Comparison of ENCODE assay signal across 9 cellular contexts in the genomic region with DNA sequence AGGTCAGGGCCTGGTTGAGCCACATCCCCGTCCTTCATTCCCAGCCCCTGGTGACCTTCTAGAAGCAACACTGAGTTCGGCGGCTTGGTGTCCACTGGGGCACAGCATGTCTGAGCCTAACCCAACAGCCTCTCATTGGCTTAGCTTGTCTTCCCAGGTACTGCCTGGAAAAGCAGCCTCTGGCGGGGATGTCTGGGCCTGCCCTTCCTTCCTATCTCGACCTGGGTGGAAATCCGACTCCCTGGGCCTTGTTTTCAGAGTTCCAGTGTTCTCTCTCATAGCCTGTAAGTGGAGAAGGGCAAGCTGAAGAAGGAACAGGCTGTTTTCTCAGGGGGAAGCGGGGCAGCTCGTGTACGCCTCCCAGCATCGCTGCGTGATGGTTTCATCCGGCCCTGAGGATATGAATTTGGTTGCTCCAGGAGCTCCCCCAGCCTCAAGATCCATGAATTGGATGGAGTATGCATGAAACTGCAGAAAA.
DNase-seq lines count a peak whose midpoint lies in the region; TF ChIP-seq lines count a peak whose summit lies in the region.
"Had no signal": no experiment of that assay in that cellular context is flagged by ENCODE, and none has a peak within 500 bp of the region (broad histone marks: within the 10 kb centered on the region; RNA-seq: fewer than 3 reads in every experiment).

No MANE protein-coding gene starts in this region.

- H3K27ac ChIP-seq in HUES64 (ENCODE audit: low read depth, low read length), result peak overlapping the region; percentile 60
- H3K27ac ChIP-seq in OCI-LY7 (ENCODE audit: low read depth, low read length, poor library complexity, severe bottlenecking), result peak overlapping the region; percentile 65
- no peak overlapping the region for H3K27ac ChIP-seq in Karpas-422 (ENCODE audit: low read length)

- no peak for TF ChIP-seq CTCF in OCI-LY7 (conservative IDR thresholded peaks at IDR 0.05; ENCODE audit: low read length)
- TF ChIP-seq CTCF in epithelial cell of esophagus (IDR thresholded peaks at IDR 0.05; ENCODE audit: insufficient read depth, low read depth, low read length, missing control alignments), result peak; percentile 27

- POLR2A ChIA-PET in OCI-LY7 (lab: Charles Lee), result interaction anchor here (0.9 to 1.6 kb wide), 9 partner anchors 9 to 229 kb away, joined by 3 to 7 read pairs (median 3); no protein-coding TSS in a partner anchor

- H3K79me2 ChIP-seq in OCI-LY7 (ENCODE audit: insufficient read depth, low read depth, low read length) (no peaks in the 10 kb centered on the region), Karpas-422 (ENCODE audit: low read length) (no peaks in the 10 kb centered on the region)

- H3K9ac ChIP-seq in HUES64 (ENCODE audit: low read depth, low read length), result no peak overlapping the region
- H3K9ac ChIP-seq in Karpas-422 (ENCODE audit: low read length), result no peak overlapping the region

- H4K20me1 ChIP-seq in OCI-LY7 (ENCODE audit: insufficient read depth, low read length) (no peaks in the 10 kb centered on the region), Karpas-422 (ENCODE audit: insufficient read depth, low read depth, low read length) (no peaks in the 10 kb centered on the region)

- H3K27me3 ChIP-seq in HUES64 (ENCODE audit: insufficient read depth, low read length), result no peaks in the 10 kb centered on the region
- H3K27me3 ChIP-seq in Karpas-422 (ENCODE audit: low read length), result no peaks in the 10 kb centered on the region

- DNase-seq in OCI-LY7 (ENCODE audit: low spot score) (peak; percentile 13), epithelial cell of esophagus (ENCODE audit: low read depth) (peak; percentile 90), skeletal muscle cell (ENCODE audit: low read depth) (peak; percentile 44), posterior vena cava (ENCODE audit: low spot score) (no peak), OCI-M1 (lab: John Stamatoyannopoulos, UW) (no peak), Karpas-422 (no peak), GF-D8 (lab: John Stamatoyannopoulos, UW) (no peak)
- DNase-seq: activated CD8-positive, alpha-beta memory T cell treated with anti-CD3 and anti-CD28 coated beads, Interleukin-2, amount 50 U/mL, for 4 hours had no signal

- peaks cover 61% of the 10 kb centered on the region for H3K4me1 ChIP-seq in HUES64 (ENCODE audit: insufficient read depth, low read length)
- H3K4me1 ChIP-seq in OCI-LY7 (ENCODE audit: insufficient read depth, low read length, poor library complexity, severe bottlenecking), result peaks cover 72% of the 10 kb centered on the region
- peaks cover 11% of the 10 kb centered on the region for H3K4me1 ChIP-seq in Karpas-422 (ENCODE audit: low read length)

- WGBS in HUES64, result 80% methylated on average over 12 of the region's 12 CpGs

- intact Hi-C loops in OCI-LY7 (cut with micrococcal nuclease; ENCODE audit: unreplicated experiment) (loop anchor here (5.0 kb wide), 2 partner anchors 229 to 236 kb away; no protein-coding TSS in a partner anchor), posterior vena cava (cut with DNase I) (loop anchor here (10.0 kb wide), 4 partner anchors 192 to 358 kb away; no protein-coding TSS in a partner anchor)

- H3K4me2 ChIP-seq in OCI-LY7 (ENCODE audit: low read length) (peak overlapping the region; percentile 68), Karpas-422 (ENCODE audit: low read depth, low read length, poor library complexity, severe bottlenecking) (no peak overlapping the region)

- H3K4me3 ChIP-seq in HUES64 (ENCODE audit: low read length) (no peak overlapping the region), OCI-LY7 (ENCODE audit: low read depth, low read length, poor library complexity, severe bottlenecking) (peak overlapping the region; percentile 26), epithelial cell of esophagus (ENCODE audit: low read length) (no peak overlapping the region), skeletal muscle cell (ENCODE audit: low read depth, low read length) (no peak overlapping the region), Karpas-422 (ENCODE audit: low read length) (no peak overlapping the region)

- H3K9me2 ChIP-seq in OCI-LY7 (ENCODE audit: insufficient read depth, low read length) (no peaks in the 10 kb centered on the region), Karpas-422 (replicated peaks; ENCODE audit: insufficient read depth, low read length) (no peaks in the 10 kb centered on the region)

- no TSS peak for BruUV-seq in OCI-LY7 (replicated peaks; lab: Mats Ljungman, UMichigan)

- CTCF ChIA-PET in OCI-LY7 (lab: Charles Lee; ENCODE audit: unreplicated experiment), result interaction anchor here (0.6 to 1.1 kb wide), 2 partner anchors 30 to 231 kb away, joined by 3 to 6 read pairs; no protein-coding TSS in a partner anchor

- H3K36me3 ChIP-seq in HUES64 (ENCODE audit: insufficient read depth, low read length) (no peaks in the 10 kb centered on the region), OCI-LY7 (ENCODE audit: insufficient read depth, low read length) (no peaks in the 10 kb centered on the region), Karpas-422 (ENCODE audit: insufficient read depth, low read length) (no peaks in the 10 kb centered on the region)

- H2AFZ ChIP-seq in OCI-LY7 (ENCODE audit: low read length), result peak overlapping the region; percentile 92
- H2AFZ ChIP-seq in Karpas-422 (ENCODE audit: low read length), result no peak overlapping the region

- H3K9me3 ChIP-seq in HUES64 (ENCODE audit: insufficient read depth, low read depth, low read length), result no peaks in the 10 kb centered on the region
- no peaks in the 10 kb centered on the region for H3K9me3 ChIP-seq in OCI-LY7 (ENCODE audit: low read length)
- H3K9me3 ChIP-seq in Karpas-422 (ENCODE audit: low read length), result no peaks in the 10 kb centered on the region

Comparison
In these comparisons a context has a peak if more than half of its experiments do, and no peak if none do; other contexts are left out.
1. DNase-seq: peak in OCI-LY7 (single experiment), epithelial cell of esophagus (single experiment) and skeletal muscle cell (single experiment); none in posterior vena cava (single experiment), OCI-M1 (single experiment), Karpas-422 (single experiment) and GF-D8 (single experiment).